Comparison of ENCODE assay signal across 20 cellular contexts in genomic region chr4:142281999-142282398, GRCh38.
"Had no signal": no experiment of that assay in that cellular context is flagged by ENCODE, and none has a peak within 500 bp of the region (broad histone marks: within the 10 kb centered on the region; RNA-seq: fewer than 3 reads in every experiment).

No MANE protein-coding gene starts in this region.

- H3K27ac Mint-ChIP-seq: dendritic cell treated with granulocyte-macrophage colony-stimulating factor and Interleukin-4, amounts not matched to agents 40 ng/mL and 50 ng/mL, for 4 days; nephron had no signal

- H3K4me2 ChIP-seq: SK-N-SH had no signal

- H3K9me3 Mint-ChIP-seq: dendritic cell treated with granulocyte-macrophage colony-stimulating factor and Interleukin-4, amounts not matched to agents 40 ng/mL and 50 ng/mL, for 4 days; nephron had no signal

- DNase-seq: activated CD4-positive, alpha-beta T cell treated with anti-CD3 and anti-CD28 coated beads, Interleukin-2, amount 50 U/mL, for 4 hours; activated CD8-positive, alpha-beta memory T cell treated with anti-CD3 and anti-CD28 coated beads for 24 hours; activated CD8-positive, alpha-beta memory T cell treated with anti-CD3 and anti-CD28 coated beads, Interleukin-2, amount 50 U/mL, for 4 hours; activated T-cell treated with anti-CD3 and anti-CD28 coated beads, Interleukin-2, amount 50 U/mL, for 48 hours; effector CD4-positive, alpha-beta T cell; hippocampal formation; left ventricle myocardium superior; ovary; SK-N-SH; spleen; stimulated activated CD4-positive, alpha-beta T cell treated with anti-CD3 and anti-CD28 coated beads, Interleukin-4, amount 100 ng/mL, for 1 hour; stimulated activated naive CD4-positive, alpha-beta T cell treated with Interleukin-2 at 50 U/mL for 16 hours had no signal

- H3K9ac ChIP-seq: SK-N-SH had no signal

- H3K4me3 ChIP-seq: ovary, prostate gland, right atrium auricular region, spleen, tibial nerve had no signal

- ATAC-seq: activated CD4-positive, CD25-positive, alpha-beta regulatory T cell treated with anti-CD3 and anti-CD28 coated beads, Interleukin-2, amount 50 U/mL, for 24 hours; esophagus mucosa; left ventricle myocardium superior had no signal

- H3K4me1 ChIP-seq: prostate gland, right atrium auricular region, tibial nerve had no signal

- H3K9me3 ChIP-seq: neutrophil, ovary, prostate gland, right atrium auricular region, SK-N-SH, spleen, tibial nerve had no signal

- H3K27me3 ChIP-seq: neutrophil, ovary, right atrium auricular region, spleen, tibial nerve had no signal

- H3K27ac ChIP-seq: neutrophil, ovary, prostate gland, right atrium auricular region, spleen, tibial nerve had no signal

- H3K36me3 ChIP-seq: neutrophil, ovary, prostate gland, right atrium auricular region, spleen, tibial nerve had no signal

- H3K27me3 Mint-ChIP-seq: dendritic cell treated with granulocyte-macrophage colony-stimulating factor and Interleukin-4, amounts not matched to agents 40 ng/mL and 50 ng/mL, for 4 days had no signal

- H3K4me1 Mint-ChIP-seq: nephron had no signal

- H3K4me3 Mint-ChIP-seq: dendritic cell treated with granulocyte-macrophage colony-stimulating factor and Interleukin-4, amounts not matched to agents 40 ng/mL and 50 ng/mL, for 4 days; nephron had no signal
